In the genomic region with DNA sequence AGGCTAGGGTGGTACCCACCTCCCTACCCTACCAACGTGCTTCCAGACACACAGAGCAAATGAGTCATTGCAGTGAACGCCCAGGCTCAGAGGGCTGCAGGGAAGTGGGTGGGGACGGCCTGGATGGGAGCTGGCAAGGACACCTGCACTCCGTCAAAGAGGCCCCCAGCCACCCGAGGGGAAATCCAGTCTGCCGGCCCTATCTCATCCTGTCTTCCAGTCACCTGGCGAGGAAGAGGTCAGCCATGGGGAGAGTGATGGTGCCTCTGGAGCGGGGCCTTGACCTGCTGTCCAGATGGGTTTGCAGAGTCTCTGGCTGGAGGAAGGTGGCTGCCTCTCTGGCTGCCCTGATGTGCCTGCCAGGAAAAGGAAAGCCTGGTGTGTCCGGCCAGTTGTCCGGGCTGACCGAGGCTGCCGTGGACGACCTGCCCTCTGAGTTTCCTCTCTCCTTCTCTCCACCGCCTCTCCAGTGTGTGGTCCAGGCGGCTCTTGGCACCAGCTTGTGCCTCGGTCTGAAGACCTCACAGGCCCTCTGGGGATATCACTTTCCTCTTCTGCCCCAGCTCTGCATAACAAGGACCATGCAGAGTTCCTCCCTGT, we compare ENCODE assay signal across 14 cellular contexts.
DNase-seq lines count a peak whose midpoint lies in the region; ATAC-seq and TF ChIP-seq lines count a peak whose summit lies in the region.
"Had no signal": no experiment of that assay in that cellular context is flagged by ENCODE, and none has a peak within 500 bp of the region (broad histone marks: within the 10 kb centered on the region; RNA-seq: fewer than 3 reads in every experiment).

No MANE protein-coding gene starts in this region.

- H3K36me3 ChIP-seq in esophagus squamous epithelium: no peaks in the 10 kb centered on the region
- H3K36me3 ChIP-seq in neuronal stem cell (replicated peaks in 1 of 2; ENCODE audit: control insufficient read depth in 2 of 2, insufficient read depth in 2 of 2, low read length in 2 of 2): no peaks in the 10 kb centered on the region

- H3K4ac ChIP-seq in neuronal stem cell (ENCODE audit: low read length): no peak overlapping the region

- H2BK5ac ChIP-seq in neuronal stem cell (ENCODE audit: low read length): no peak overlapping the region

- H2BK12ac ChIP-seq in neuronal stem cell (ENCODE audit: low read length): no peak overlapping the region

- H3K9ac ChIP-seq in neuronal stem cell (ENCODE audit: low read depth, low read length, poor library complexity): no peak overlapping the region

- H3K4me1 ChIP-seq in esophagus squamous epithelium: peaks cover 5 to 28% (median 16%) of the 10 kb centered on the region in 3 donors
- H3K4me1 ChIP-seq in neuronal stem cell (ENCODE audit: control insufficient read depth in 2 of 2, insufficient read depth in 1 of 2, low read depth in 1 of 2, low read length in 2 of 2): peaks cover 0 to 9% of the 10 kb centered on the region in 2 donors

- no peak overlapping the region for H4K8ac ChIP-seq in neuronal stem cell (ENCODE audit: low read depth, low read length)

- no peak for ATAC-seq in HG03521 (IDR thresholded peaks at IDR 0.05; ENCODE audit: unreplicated experiment)

- H2BK120ac ChIP-seq in neuronal stem cell (ENCODE audit: low read depth, low read length): no peak overlapping the region

- H3K27me3 ChIP-seq in esophagus squamous epithelium (no peaks in the 10 kb centered on the region), neuronal stem cell (ENCODE audit: control insufficient read depth in 3 of 3, insufficient read depth in 3 of 3, low read depth in 1 of 3, low read length in 3 of 3) (no peaks in the 10 kb centered on the region)

- H3K9me3 ChIP-seq in esophagus squamous epithelium: no peaks in the 10 kb centered on the region
- H3K9me3 ChIP-seq in neuronal stem cell (replicated peaks in 1 of 2; ENCODE audit: control insufficient read depth in 2 of 2, insufficient read depth in 1 of 2, low read depth in 1 of 2, low read length in 2 of 2): peaks cover 0 to 1% of the 10 kb centered on the region in 2 donors

- H3K27ac ChIP-seq in C4-2B (peak overlapping the region; percentile 66; the same call in 1 of the 2 replicates), esophagus squamous epithelium (peak overlapping the region in 3 of 4 donors; percentile 26 to 83 (median 80)), neuronal stem cell (replicated peaks; ENCODE audit: low read length) (no peak overlapping the region)

- H2BK15ac ChIP-seq in neuronal stem cell (ENCODE audit: low read length): no peak overlapping the region

- no peak overlapping the region for H2AK5ac ChIP-seq in neuronal stem cell (ENCODE audit: low read depth, low read length)

- 32 to 81% methylated on average over 7 to 11 of the region's 16 CpGs for WGBS in esophagus squamous epithelium, 2 donors
- WGBS in neuronal stem cell (ENCODE audit: extremely low coverage in 2 of 2, insufficient read length in 2 of 2, insufficient replicate concordance in 1 of 2), 2 donors: no CpG with 5 or more reads among the region's 16 CpGs

- no peaks in the 10 kb centered on the region for H3K79me1 ChIP-seq in neuronal stem cell (ENCODE audit: low read depth, low read length)

- intact Hi-C loops in esophagus squamous epithelium (cut with DNase I): no loop called here

- H3K18ac ChIP-seq in neuronal stem cell (ENCODE audit: low read length): no peak overlapping the region

- peak overlapping the region; percentile 2 for H2AFZ ChIP-seq in neuronal stem cell (ENCODE audit: low read length)

- no peak overlapping the region for H3K23ac ChIP-seq in neuronal stem cell (ENCODE audit: low read depth, low read length, poor library complexity)

- TF ChIP-seq POLR2A in esophagus squamous epithelium (IDR thresholded peaks at IDR 0.05): no peak

- H3K4me3 ChIP-seq in esophagus squamous epithelium (no peak overlapping the region), neuronal stem cell (ENCODE audit: low read length in 2 of 2) (no peak overlapping the region)

- TF ChIP-seq CTCF in C4-2B (conservative IDR thresholded peaks at IDR 0.05): no peak
- no peak for TF ChIP-seq CTCF in esophagus squamous epithelium (IDR thresholded peaks at IDR 0.05)

- no peak overlapping the region for H4K91ac ChIP-seq in neuronal stem cell (ENCODE audit: low read depth, low read length, poor library complexity)

- no peak overlapping the region for H3K14ac ChIP-seq in neuronal stem cell (ENCODE audit: low read length)

- DNase-seq in NCI-H748 (lab: John Stamatoyannopoulos, UW; ENCODE audit: unreplicated experiment) (peak; percentile 72), esophagus squamous epithelium (lab: John Stamatoyannopoulos, UW) (no peak), neuronal stem cell (ENCODE audit: low spot score) (no peak), GM19240 (ENCODE audit: insufficient read length, low spot score) (no peak), T-helper 2 cell (no peak)
- no peak for DNase-seq in activated naive CD4-positive, alpha-beta T cell treated with anti-CD3 and anti-CD28 coated beads, Interleukin-2, amount 50 U/mL, for 16 hours
- DNase-seq: activated CD4-positive, alpha-beta T cell treated with anti-CD3 and anti-CD28 coated beads, Interleukin-2, amount 50 U/mL, for 48 hours; activated naive CD8-positive, alpha-beta T cell treated with anti-CD3 and anti-CD28 coated beads for 36 hours; effector CD8-positive, alpha-beta T cell; HCEC 1CT; Karpas-422; NCI-H524 treated with DMSO at 0.1 percent for 48 hours had no signal

- H3K4me2 ChIP-seq in neuronal stem cell (ENCODE audit: insufficient read depth, low read length, poor library complexity, severe bottlenecking): no peak overlapping the region
